16 cellular contexts compared by ENCODE assay signal in genomic region chr3:48514431-48515227, GRCh38. TPM values are rescaled to one million over a fixed set of nuclear protein-coding genes. Genes with fewer than 3 reads are reported as not detected.
DNase-seq lines count a peak whose midpoint lies in the region; ATAC-seq and TF ChIP-seq lines count a peak whose summit lies in the region.
"Had no signal": no experiment of that assay in that cellular context is flagged by ENCODE, and none has a peak within 500 bp of the region (broad histone marks: within the 10 kb centered on the region; RNA-seq: fewer than 3 reads in every experiment).

No MANE protein-coding gene starts in this region.

- H3K4me1 Mint-ChIP-seq in CD8-positive, alpha-beta memory T cell: peaks cover 54 to 69% (median 64%) of the 10 kb centered on the region in 3 donors
- H3K4me1 Mint-ChIP-seq in T-helper 1 cell treated with Interleukin-12 subunit alpha and Interleukin-12 subunit beta and Interleukin-4 antibody, amounts not matched to agents 30 μg/mL and 1 μg/mL, for 36 hours (ENCODE audit: low read depth): peaks cover 59% of the 10 kb centered on the region
- no peaks in the 10 kb centered on the region for H3K4me1 Mint-ChIP-seq in chondrocyte (ENCODE audit: low read depth)

- H3K4me3 Mint-ChIP-seq in CD8-positive, alpha-beta memory T cell: peak overlapping the region in 6 of 7 donors; percentile 62 to 75 (median 68)
- peak overlapping the region; percentile 28 for H3K4me3 Mint-ChIP-seq in T-helper 1 cell treated with Interleukin-12 subunit alpha and Interleukin-12 subunit beta and Interleukin-4 antibody, amounts not matched to agents 30 μg/mL and 1 μg/mL, for 36 hours
- H3K4me3 Mint-ChIP-seq in chondrocyte (ENCODE audit: unreplicated experiment): no peak overlapping the region
- H3K4me3 Mint-ChIP-seq: mesothelial cell of epicardium had no signal

- H3K4me2 ChIP-seq in BLaER1 treated with 17β-estradiol and CSF1 and Interleukin-3, amounts not matched to agents 10 nM and 100 nM: peak overlapping the region in 9 of 11 experiments; percentile 14 to 59 (median 50); a peak in 16 of 22 replicates

- H3K9me3 Mint-ChIP-seq in CD8-positive, alpha-beta memory T cell: no peaks in the 10 kb centered on the region
- H3K9me3 Mint-ChIP-seq in T-helper 1 cell treated with Interleukin-12 subunit alpha and Interleukin-12 subunit beta and Interleukin-4 antibody, amounts not matched to agents 30 μg/mL and 1 μg/mL, for 36 hours: no peaks in the 10 kb centered on the region
- H3K9me3 Mint-ChIP-seq in chondrocyte (ENCODE audit: low read depth): no peaks in the 10 kb centered on the region
- H3K9me3 Mint-ChIP-seq: mesothelial cell of epicardium had no signal

- peaks cover 0 to 7% of the 10 kb centered on the region in 2 donors for H3K27me3 Mint-ChIP-seq in CD8-positive, alpha-beta memory T cell
- H3K27me3 Mint-ChIP-seq in T-helper 1 cell treated with Interleukin-12 subunit alpha and Interleukin-12 subunit beta and Interleukin-4 antibody, amounts not matched to agents 30 μg/mL and 1 μg/mL, for 36 hours (ENCODE audit: low read depth): peaks cover 6% of the 10 kb centered on the region
- H3K27me3 Mint-ChIP-seq in chondrocyte (ENCODE audit: low read depth): no peaks in the 10 kb centered on the region

- H3K4me3 ChIP-seq in BLaER1 treated with 17β-estradiol and CSF1 and Interleukin-3, amounts not matched to agents 10 nM and 100 nM: no peak overlapping the region
- peak overlapping the region; percentile 8 for H3K4me3 ChIP-seq in CD8-positive, alpha-beta memory T cell (ENCODE audit: low read length)

- H3K9ac ChIP-seq in BLaER1 treated with 17β-estradiol and CSF1 and Interleukin-3, amounts not matched to agents 10 nM and 100 nM: peak overlapping the region in 4 of 11 experiments; percentile 5 to 42 (median 26); a peak in 3 of 22 replicates

- H3K27ac ChIP-seq in BLaER1 treated with 17β-estradiol and CSF1 and Interleukin-3, amounts not matched to agents 10 nM and 100 nM: no peak overlapping the region
- no peak overlapping the region for H3K27ac ChIP-seq in CD8-positive, alpha-beta memory T cell (ENCODE audit: low read depth, low read length)

- no peak for TF ChIP-seq CTCF in chondrocyte (IDR thresholded peaks at IDR 0.05)

- POLR2A ChIA-PET in CD8-positive, alpha-beta memory T cell (lab: Charles Lee): no interaction called here

- peaks cover 30 to 54% (median 41%) of the 10 kb centered on the region in 10 experiments for H3K4me1 ChIP-seq in BLaER1 treated with 17β-estradiol and CSF1 and Interleukin-3, amounts not matched to agents 10 nM and 100 nM
- H3K4me1 ChIP-seq in CD8-positive, alpha-beta memory T cell (ENCODE audit: insufficient read depth, low read length): peaks cover 61% of the 10 kb centered on the region

- peaks cover 0 to 33% (median 16%) of the 10 kb centered on the region in 11 experiments; a peak in 10 of 22 replicates for H3K36me3 ChIP-seq in BLaER1 treated with 17β-estradiol and CSF1 and Interleukin-3, amounts not matched to agents 10 nM and 100 nM
- H3K36me3 ChIP-seq in CD8-positive, alpha-beta memory T cell (ENCODE audit: insufficient read depth, low read length): no peaks in the 10 kb centered on the region

- peaks cover 0 to 9% (median 0%) of the 10 kb centered on the region in 11 experiments; a peak in 3 of 22 replicates for H4K20me1 ChIP-seq in BLaER1 treated with 17β-estradiol and CSF1 and Interleukin-3, amounts not matched to agents 10 nM and 100 nM

- intact Hi-C loops in Right ventricle myocardium superior (cut with DNase I): no loop called here
- intact Hi-C loops in left colon (cut with DNase I, micrococcal nuclease): no loop called here

- CTCF ChIA-PET in CD8-positive, alpha-beta memory T cell (lab: Charles Lee): interaction anchor here (0.9 to 2.8 kb wide), 4 partner anchors 15 to 114 kb away, joined by 3 to 18 read pairs (median 10); no protein-coding TSS in a partner anchor

- H3K27me3 ChIP-seq in BLaER1 treated with 17β-estradiol and CSF1 and Interleukin-3, amounts not matched to agents 10 nM and 100 nM: no peaks in the 10 kb centered on the region
- no peaks in the 10 kb centered on the region for H3K27me3 ChIP-seq in CD8-positive, alpha-beta memory T cell (ENCODE audit: insufficient read depth, low read length, poor library complexity, severe bottlenecking)
- H3K27me3 ChIP-seq: neutrophil had no signal

- H3K27ac Mint-ChIP-seq in CD8-positive, alpha-beta memory T cell: peak overlapping the region in 7 of 8 donors; percentile 26 to 71 (median 68)
- H3K27ac Mint-ChIP-seq in T-helper 1 cell treated with Interleukin-12 subunit alpha and Interleukin-12 subunit beta and Interleukin-4 antibody, amounts not matched to agents 30 μg/mL and 1 μg/mL, for 36 hours: peak overlapping the region; percentile 55
- H3K27ac Mint-ChIP-seq in chondrocyte (ENCODE audit: unreplicated experiment): no peak overlapping the region
- H3K27ac Mint-ChIP-seq: mesothelial cell of epicardium had no signal

- H3K9me3 ChIP-seq in BLaER1 treated with 17β-estradiol and CSF1 and Interleukin-3, amounts not matched to agents 10 nM and 100 nM (replicated peaks in 1 of 11): no peaks in the 10 kb centered on the region
- no peaks in the 10 kb centered on the region for H3K9me3 ChIP-seq in CD8-positive, alpha-beta memory T cell (ENCODE audit: low read length)
- H3K9me3 ChIP-seq: neutrophil had no signal

- peak in 2 of 5 donors; percentile 52 to 58 for DNase-seq in CD8-positive, alpha-beta memory T cell
- peak; percentile 19 for DNase-seq in chondrocyte (ENCODE audit: low spot score)
- DNase-seq in dermis blood vessel endothelial cell: no peak
- no peak for DNase-seq in CD1c-positive myeloid dendritic cell (ENCODE audit: extremely low spot score)
- DNase-seq in Right ventricle myocardium superior: no peak
- no peak for DNase-seq in left colon
- DNase-seq: cortex of kidney, DMS53, NCI-H2029, NCI-H526 treated with DMSO at 0.1 percent for 48 hours, right cardiac atrium had no signal

- H3K36me3 Mint-ChIP-seq in CD8-positive, alpha-beta memory T cell: no peaks in the 10 kb centered on the region
- peaks cover 7% of the 10 kb centered on the region for H3K36me3 Mint-ChIP-seq in T-helper 1 cell treated with Interleukin-12 subunit alpha and Interleukin-12 subunit beta and Interleukin-4 antibody, amounts not matched to agents 30 μg/mL and 1 μg/mL, for 36 hours (ENCODE audit: low read depth)
- H3K36me3 Mint-ChIP-seq in chondrocyte (ENCODE audit: low read depth): peaks cover 2% of the 10 kb centered on the region
- H3K36me3 Mint-ChIP-seq: mesothelial cell of epicardium had no signal

- no peak for ATAC-seq in Right ventricle myocardium superior (ENCODE audit: poor library complexity)
- ATAC-seq in left colon: no peak
- ATAC-seq: right cardiac atrium had no signal

RNA-seq across cellular contexts. Expression of gene SHISA5, which starts 10.7 kb away (rescaled TPM):
- total RNA-seq in CD8-positive, alpha-beta memory T cell: 100 to 1,000 TPM; 102 TPM
- 470 TPM for polyA plus RNA-seq in CD8-positive, alpha-beta memory T cell
- 162 to 188 TPM (median 188 TPM) in 3 replicates for total RNA-seq in chondrocyte
- total RNA-seq in dermis blood vessel endothelial cell: 95.5 and 133 TPM in 2 replicates
- total RNA-seq in Right ventricle myocardium superior: 47.9 TPM
- 100 to 1,000 TPM; 103 to 116 TPM for total RNA-seq in left colon

RNA-seq across cellular contexts. Expression of gene PFKFB4, which starts 42.0 kb away (rescaled TPM):
- 1 to 10 TPM; 1.8 to 2.2 TPM for total RNA-seq in CD8-positive, alpha-beta memory T cell
- polyA plus RNA-seq in CD8-positive, alpha-beta memory T cell: 1.3 TPM
- total RNA-seq in chondrocyte (14.6 to 23.2 TPM (median 19.9 TPM) in 3 replicates), dermis blood vessel endothelial cell (2.0 and 2.2 TPM in 2 replicates), Right ventricle myocardium superior (1.1 TPM), left colon (1 to 10 TPM; 6.0 to 10.0 TPM)

RNA-seq across cellular contexts. Expression of gene UCN2, which starts 49.0 kb away (rescaled TPM):
- total RNA-seq in CD8-positive, alpha-beta memory T cell: not detected
- not detected for polyA plus RNA-seq in CD8-positive, alpha-beta memory T cell
- 1.6 to 3.4 TPM (median 3.3 TPM) in 3 replicates for total RNA-seq in chondrocyte
- total RNA-seq in dermis blood vessel endothelial cell: not detected in 2 replicates
- total RNA-seq in Right ventricle myocardium superior: not detected
- total RNA-seq in left colon: not detected
- total RNA-seq: H1, right cardiac atrium had no signal
